Comparison of ENCODE assay signal across 30 cellular contexts in genomic region chr9:16499866-16500265, GRCh38.
"Had no signal": no experiment of that assay in that cellular context is flagged by ENCODE, and none has a peak within 500 bp of the region (broad histone marks: within the 10 kb centered on the region; RNA-seq: fewer than 3 reads in every experiment).

No MANE protein-coding gene starts in this region.

- H3K27ac ChIP-seq: body of pancreas, cardiac muscle cell, colonic mucosa, gastroesophageal sphincter, hepatocyte, ovary, tibial nerve had no signal

- H3K4me1 Mint-ChIP-seq: activated CD4-positive, alpha-beta T cell treated with anti-CD3 and anti-CD28 coated beads for 36 hours; activated CD8-positive, alpha-beta memory T cell treated with anti-CD3 and anti-CD28 coated beads, Interleukin-2, amount 10 ng/mL, durations not matched to agents 7 days and 5 days; naive thymus-derived CD4-positive, alpha-beta T cell had no signal

- H3K36me3 ChIP-seq: cardiac muscle cell, colonic mucosa, gastroesophageal sphincter, ovary, tibial nerve had no signal

- DNase-seq: activated CD4-positive, alpha-beta T cell treated with anti-CD3 and anti-CD28 coated beads for 36 hours; activated CD4-positive, CD25-positive, alpha-beta regulatory T cell; activated CD8-positive, alpha-beta memory T cell treated with anti-CD3 and anti-CD28 coated beads, Interleukin-2, amount 10 ng/mL, durations not matched to agents 7 days and 5 days; activated CD8-positive, alpha-beta T cell treated with anti-CD3 and anti-CD28 coated beads, Interleukin-2, amount 10 ng/mL, durations not matched to agents 7 days and 5 days; activated naive CD4-positive, alpha-beta T cell; activated T-cell treated with anti-CD3 and anti-CD28 coated beads, Interleukin-2, amount 50 U/mL, for 72 hours; anterior cingulate cortex; body of pancreas; cerebellar nuclear complex; colonic mucosa; effector memory CD4-positive, alpha-beta T cell; erythroblast; islet precursor cell; left cardiac atrium; left ventricle myocardium superior; midbrain; naive thymus-derived CD4-positive, alpha-beta T cell; ovary; small intestine; stimulated activated CD4-positive, alpha-beta T cell treated with anti-CD3 and anti-CD28 coated beads, Interleukin-1b, Interleukin-23, amount 100 ng/mL, for 48 hours; stimulated activated CD4-positive, alpha-beta T cell treated with anti-CD3 and anti-CD28 coated beads, Interleukin-4, amount 100 ng/mL, for 4 hours; stimulated activated naive CD4-positive, alpha-beta T cell had no signal

- H3K4me3 ChIP-seq: body of pancreas, cardiac muscle cell, colonic mucosa, gastroesophageal sphincter, hepatocyte, ovary, tibial nerve had no signal

- H3K27me3 ChIP-seq: body of pancreas, cardiac muscle cell, colonic mucosa, gastroesophageal sphincter, hepatocyte, ovary, tibial nerve had no signal

- H3K9me3 ChIP-seq: body of pancreas, colonic mucosa, gastroesophageal sphincter, ovary, tibial nerve had no signal

- H3K4me3 Mint-ChIP-seq: activated CD4-positive, alpha-beta T cell treated with anti-CD3 and anti-CD28 coated beads for 36 hours; activated CD8-positive, alpha-beta memory T cell treated with anti-CD3 and anti-CD28 coated beads, Interleukin-2, amount 10 ng/mL, durations not matched to agents 7 days and 5 days; activated CD8-positive, alpha-beta T cell treated with anti-CD3 and anti-CD28 coated beads, Interleukin-2, amount 10 ng/mL, durations not matched to agents 7 days and 5 days; activated T-cell treated with anti-CD3 and anti-CD28 coated beads, Interleukin-2, amount 50 U/mL, for 72 hours; naive thymus-derived CD4-positive, alpha-beta T cell; T-helper 2 cell treated with Interferon-gamma antibody and Interleukin-4, amounts not matched to agents 5 μg/mL and 100 μg/mL, for 36 hours had no signal

- H3K4me2 ChIP-seq: hepatocyte had no signal

- H3K4me1 ChIP-seq: body of pancreas, colonic mucosa, tibial nerve had no signal

- H3K79me2 ChIP-seq: hepatocyte had no signal

- ATAC-seq: activated CD4-positive, alpha-beta T cell treated with anti-CD3 and anti-CD28 coated beads for 36 hours; activated CD8-positive, alpha-beta memory T cell treated with anti-CD3 and anti-CD28 coated beads, Interleukin-2, amount 10 ng/mL, durations not matched to agents 7 days and 5 days; activated CD8-positive, alpha-beta T cell treated with anti-CD3 and anti-CD28 coated beads, Interleukin-2, amount 10 ng/mL, durations not matched to agents 7 days and 5 days; activated naive CD4-positive, alpha-beta T cell treated with anti-CD3 and anti-CD28 coated beads, Interleukin-2, amount 50 U/mL, for 72 hours; activated T-cell treated with anti-CD3 and anti-CD28 coated beads, Interleukin-2, amount 50 U/mL, for 72 hours; body of pancreas; gastroesophageal sphincter; left cardiac atrium; left ventricle myocardium superior; naive thymus-derived CD4-positive, alpha-beta T cell; sciatic nerve had no signal

- H3K27me3 Mint-ChIP-seq: activated CD4-positive, alpha-beta T cell treated with anti-CD3 and anti-CD28 coated beads for 36 hours; activated CD8-positive, alpha-beta memory T cell treated with anti-CD3 and anti-CD28 coated beads, Interleukin-2, amount 10 ng/mL, durations not matched to agents 7 days and 5 days; naive thymus-derived CD4-positive, alpha-beta T cell; progenitor cell of endocrine pancreas had no signal

- H3K27ac Mint-ChIP-seq: activated CD4-positive, alpha-beta T cell treated with anti-CD3 and anti-CD28 coated beads for 36 hours; activated CD8-positive, alpha-beta memory T cell treated with anti-CD3 and anti-CD28 coated beads, Interleukin-2, amount 10 ng/mL, durations not matched to agents 7 days and 5 days; activated CD8-positive, alpha-beta T cell treated with anti-CD3 and anti-CD28 coated beads, Interleukin-2, amount 10 ng/mL, durations not matched to agents 7 days and 5 days; activated naive CD4-positive, alpha-beta T cell treated with anti-CD3 and anti-CD28 coated beads, Interleukin-2, amount 50 U/mL, for 72 hours; activated T-cell treated with anti-CD3 and anti-CD28 coated beads, Interleukin-2, amount 50 U/mL, for 72 hours; naive thymus-derived CD4-positive, alpha-beta T cell; progenitor cell of endocrine pancreas; T-helper 2 cell treated with Interferon-gamma antibody and Interleukin-4, amounts not matched to agents 5 μg/mL and 100 μg/mL, for 36 hours had no signal

- H2AFZ ChIP-seq: hepatocyte had no signal

- H3K36me3 Mint-ChIP-seq: activated CD8-positive, alpha-beta memory T cell treated with anti-CD3 and anti-CD28 coated beads, Interleukin-2, amount 10 ng/mL, durations not matched to agents 7 days and 5 days; activated naive CD4-positive, alpha-beta T cell treated with anti-CD3 and anti-CD28 coated beads, Interleukin-2, amount 50 U/mL, for 72 hours; naive thymus-derived CD4-positive, alpha-beta T cell had no signal
